ENCODE assay signal across 24 cellular contexts in genomic region chr1:177384461-177384860, GRCh38.
DNase-seq lines count a peak whose midpoint lies in the region; ATAC-seq and TF ChIP-seq lines count a peak whose summit lies in the region.
"Had no signal": no experiment of that assay in that cellular context is flagged by ENCODE, and none has a peak within 500 bp of the region (broad histone marks: within the 10 kb centered on the region; RNA-seq: fewer than 3 reads in every experiment).

No MANE protein-coding gene starts in this region.

- H3K4me1 ChIP-seq in PC-3 (ENCODE audit: insufficient read depth, low read length) (peaks cover 27% of the 10 kb centered on the region), mesenchymal stem cell (ENCODE audit: control insufficient read depth, insufficient read depth, low read depth, low read length) (no peaks in the 10 kb centered on the region), MM.1S (ENCODE audit: low read length) (no peaks in the 10 kb centered on the region)
- H3K4me1 ChIP-seq: left ventricle myocardium inferior, uterus had no signal

- H3K79me1 ChIP-seq in mesenchymal stem cell (replicated peaks; ENCODE audit: low read length, poor library complexity, severe bottlenecking) = no peaks in the 10 kb centered on the region

- peak overlapping the region; percentile 5 for H4K8ac ChIP-seq in mesenchymal stem cell (ENCODE audit: low read length)

- peak overlapping the region in 1 of 2 experiments; percentile 62 for H3K18ac ChIP-seq in mesenchymal stem cell (ENCODE audit: low read depth in 1 of 2, low read length in 2 of 2)

- no peak overlapping the region for H2BK120ac ChIP-seq in mesenchymal stem cell (ENCODE audit: low read depth, low read length)

- H3K9ac ChIP-seq in PC-3 (ENCODE audit: low read length) = no peak overlapping the region
- no peak overlapping the region for H3K9ac ChIP-seq in mesenchymal stem cell (ENCODE audit: low read length)
- H3K9ac ChIP-seq in MM.1S (ENCODE audit: low read length) = no peak overlapping the region
- H3K9ac ChIP-seq: BLaER1 treated with 17β-estradiol and CSF1 and Interleukin-3, amounts not matched to agents 10 nM and 100 nM had no signal

- H3K9me2 ChIP-seq in PC-3 (replicated peaks; ENCODE audit: low read length) (no peaks in the 10 kb centered on the region), MM.1S (replicated peaks; ENCODE audit: insufficient read depth, low read length) (no peaks in the 10 kb centered on the region)

- H2AK5ac ChIP-seq in mesenchymal stem cell (ENCODE audit: low read length, severe bottlenecking) = no peak overlapping the region

- no TSS peak for BruUV-seq in PC-3 (replicated peaks; lab: Mats Ljungman, UMichigan)

- H4K20me1 ChIP-seq in PC-3 (ENCODE audit: low read length) (no peaks in the 10 kb centered on the region), MM.1S (ENCODE audit: insufficient read depth, low read length) (no peaks in the 10 kb centered on the region)
- H4K20me1 ChIP-seq: BLaER1 treated with 17β-estradiol and CSF1 and Interleukin-3, amounts not matched to agents 10 nM and 100 nM had no signal

- H2BK15ac ChIP-seq in mesenchymal stem cell (ENCODE audit: low read depth, poor library complexity, severe bottlenecking) = no peak overlapping the region

- H3K14ac ChIP-seq in mesenchymal stem cell (ENCODE audit: low read length in 2 of 2) = peak overlapping the region in 1 of 2 experiments; percentile 60

- CTCF ChIA-PET in PC-3 (lab: Charles Lee) = no interaction called here

- no peaks in the 10 kb centered on the region for H3K27me3 ChIP-seq in PC-3 (ENCODE audit: low read length)
- no peaks in the 10 kb centered on the region for H3K27me3 ChIP-seq in mesenchymal stem cell (ENCODE audit: control insufficient read depth in 1 of 2, insufficient read depth in 1 of 2, low read length in 2 of 2)
- no peaks in the 10 kb centered on the region for H3K27me3 ChIP-seq in MM.1S (replicated peaks; ENCODE audit: insufficient read depth, low read length)
- H3K27me3 ChIP-seq: BLaER1 treated with 17β-estradiol and CSF1 and Interleukin-3, amounts not matched to agents 10 nM and 100 nM; ovary; uterus had no signal

- H2BK5ac ChIP-seq in mesenchymal stem cell (ENCODE audit: low read depth, low read length, poor library complexity, severe bottlenecking) = no peak overlapping the region

- peak overlapping the region in 1 of 2 experiments; percentile 7 for H2BK12ac ChIP-seq in mesenchymal stem cell (ENCODE audit: low read length in 2 of 2)

- peak; percentile 56 for ATAC-seq in PC-3
- ATAC-seq: stimulated activated naive CD8-positive, alpha-beta T cell treated with anti-CD3 and anti-CD28 coated beads, Interleukin-15, Interleukin-2, amounts not matched to agents 100 U/mL and 50 U/mL, for 24 hours had no signal

- TF ChIP-seq CTCF in PC-3 (conservative IDR thresholded peaks at IDR 0.05; ENCODE audit: low read depth, low read length) (no peak), epithelial cell of esophagus (IDR thresholded peaks at IDR 0.05; ENCODE audit: insufficient read depth, low read depth, low read length, missing control alignments) (no peak), MM.1S (IDR thresholded peaks at IDR 0.05; ENCODE audit: low read length) (no peak)

- H3K79me2 ChIP-seq in PC-3 (ENCODE audit: low read length) (no peaks in the 10 kb centered on the region), MM.1S (ENCODE audit: low read length) (no peaks in the 10 kb centered on the region)

- H3F3A ChIP-seq in PC-3 (ENCODE audit: low read length, unreplicated experiment) (no peaks in the 10 kb centered on the region), MM.1S (ENCODE audit: insufficient read depth, low read length) (no peaks in the 10 kb centered on the region)

- POLR2A ChIA-PET in PC-3 (lab: Charles Lee; ENCODE audit: unreplicated experiment) = no interaction called here

- peak overlapping the region; percentile 72 for H4K91ac ChIP-seq in mesenchymal stem cell (ENCODE audit: low read length)

- H3K27ac ChIP-seq in PC-3 (ENCODE audit: low read length) (no peak overlapping the region), mesenchymal stem cell (ENCODE audit: low read length, poor library complexity, severe bottlenecking) (no peak overlapping the region), MM.1S (ENCODE audit: low read length) (no peak overlapping the region)
- H3K27ac ChIP-seq: left ventricle myocardium inferior, ovary, SK-N-MC, thoracic aorta, uterus had no signal

- no peak overlapping the region for H3K23ac ChIP-seq in mesenchymal stem cell (ENCODE audit: low read length in 2 of 2)

- intact Hi-C loops in PC-3 (cut with micrococcal nuclease) = no loop called here

- WGBS in mesenchymal stem cell = 46% methylated on average over 3 of the region's 3 CpGs

- no peak overlapping the region; the same call in 1 of the 2 replicates for H2AFZ ChIP-seq in PC-3 (ENCODE audit: low read length)
- H2AFZ ChIP-seq in mesenchymal stem cell (ENCODE audit: low read depth, low read length) = no peak overlapping the region
- no peak overlapping the region for H2AFZ ChIP-seq in MM.1S (ENCODE audit: low read length)

- H3K9me3 ChIP-seq in PC-3 (ENCODE audit: low read length) = no peaks in the 10 kb centered on the region
- H3K9me3 ChIP-seq in mesenchymal stem cell (ENCODE audit: control insufficient read depth, low read length) = peaks cover 9% of the 10 kb centered on the region
- no peaks in the 10 kb centered on the region for H3K9me3 ChIP-seq in MM.1S (replicated peaks; ENCODE audit: insufficient read depth, low read length)
- H3K9me3 ChIP-seq: ovary, thoracic aorta, uterus had no signal

- no peak overlapping the region for H3K4me2 ChIP-seq in PC-3 (ENCODE audit: low read length)
- no peak overlapping the region for H3K4me2 ChIP-seq in mesenchymal stem cell (ENCODE audit: low read length, poor library complexity, severe bottlenecking)
- no peak overlapping the region for H3K4me2 ChIP-seq in MM.1S (ENCODE audit: low read depth, low read length)

- no peaks in the 10 kb centered on the region for H3K36me3 ChIP-seq in PC-3 (ENCODE audit: low read depth, low read length)
- no peaks in the 10 kb centered on the region for H3K36me3 ChIP-seq in mesenchymal stem cell (ENCODE audit: control insufficient read depth in 1 of 2, insufficient read depth in 2 of 2, low read depth in 1 of 2, low read length in 2 of 2)
- no peaks in the 10 kb centered on the region for H3K36me3 ChIP-seq in MM.1S (replicated peaks; ENCODE audit: insufficient read depth, low read length)
- H3K36me3 ChIP-seq: BLaER1 treated with 17β-estradiol and CSF1 and Interleukin-3, amounts not matched to agents 10 nM and 100 nM; left ventricle myocardium inferior; ovary; thoracic aorta; uterus had no signal

- H3K4me3 ChIP-seq in PC-3 (ENCODE audit: low read length) (no peak overlapping the region), epithelial cell of esophagus (ENCODE audit: low read length) (no peak overlapping the region), mesenchymal stem cell (ENCODE audit: insufficient read depth in 1 of 2, low read depth in 1 of 2, low read length in 2 of 2) (no peak overlapping the region), MM.1S (ENCODE audit: low read length) (no peak overlapping the region)
- H3K4me3 ChIP-seq: BLaER1 treated with 17β-estradiol and CSF1 and Interleukin-3, amounts not matched to agents 10 nM and 100 nM; left ventricle myocardium inferior; ovary; SK-N-MC; thoracic aorta; uterus had no signal

- DNase-seq in Daoy (ENCODE audit: low read depth) = peak; percentile 16
- peak; percentile 44 for DNase-seq in PC-3
- peak; percentile 64 for DNase-seq in epithelial cell of esophagus (ENCODE audit: low read depth)
- peak; percentile 56 for DNase-seq in mesenchymal stem cell
- DNase-seq in stimulated activated CD4-positive, alpha-beta T cell treated with anti-CD3 and anti-CD28 coated beads, Interleukin-2, amount 100 ng/mL, for 48 hours = no peak
- DNase-seq in MM.1S = no peak
- DNase-seq in NCI-H2171 treated with DMSO at 0.1 percent for 48 hours (lab: John Stamatoyannopoulos, UW) = no peak
- no peak for DNase-seq in NCI-H82 treated with DMSO at 0.1 percent for 48 hours (lab: John Stamatoyannopoulos, UW; ENCODE audit: unreplicated experiment)
- DNase-seq: activated CD4-positive, alpha-beta T cell treated with anti-CD3 and anti-CD28 coated beads for 1 hour; activated gamma-delta T cell treated with Interleukin-2 at 50 U/mL for 16 hours; dermis blood vessel endothelial cell; Karpas-422; left ventricle myocardium inferior; midbrain; NCI-H1048; NCI-H187; NCI-H524 treated with DMSO at 0.1 percent for 48 hours; ovary; stimulated activated CD4-positive, alpha-beta T cell treated with anti-CD3 and anti-CD28 coated beads, Interleukin-12 subunit alpha, Interleukin-12 subunit beta, amount 100 ng/mL, for 4 hours; stimulated activated naive CD8-positive, alpha-beta T cell treated with anti-CD3 and anti-CD28 coated beads, Interleukin-15, Interleukin-2, amounts not matched to agents 100 U/mL and 50 U/mL, for 24 hours; uterus had no signal

- H3K4ac ChIP-seq in mesenchymal stem cell (ENCODE audit: low read depth in 1 of 2, low read length in 2 of 2) = no peak overlapping the region

Comparison
In these comparisons a context has a peak if more than half of its experiments do, and no peak if none do; other contexts are left out.
1. DNase-seq: peak in Daoy (single experiment), PC-3 (single experiment), epithelial cell of esophagus (single experiment) and mesenchymal stem cell (single experiment); none in stimulated activated CD4-positive, alpha-beta T cell treated with anti-CD3 and anti-CD28 coated beads, Interleukin-2, amount 100 ng/mL, for 48 hours (0 of 2), MM.1S (single experiment), NCI-H2171 treated with DMSO at 0.1 percent for 48 hours (single experiment) and NCI-H82 treated with DMSO at 0.1 percent for 48 hours (single experiment).